21 cellular contexts compared by ENCODE assay signal in the genomic region with DNA sequence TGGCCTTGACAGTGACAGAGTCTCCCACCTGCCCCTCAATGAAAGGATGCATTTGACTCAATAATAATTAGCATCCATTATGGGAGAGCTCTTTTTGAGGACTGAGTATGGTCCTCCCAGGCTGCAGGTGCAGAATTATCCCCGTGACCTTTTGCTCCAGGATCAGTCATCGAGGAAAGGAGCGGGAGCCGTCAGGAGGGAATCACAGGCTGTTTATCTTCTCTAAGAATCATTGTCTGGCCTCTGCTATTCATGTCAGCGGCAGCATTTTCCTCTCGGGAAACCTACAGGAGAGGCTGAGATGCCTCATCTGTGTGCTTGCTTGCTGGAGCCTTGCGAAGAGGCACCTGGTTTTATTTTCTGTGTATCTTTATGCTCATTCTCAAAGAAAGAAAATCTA.
DNase-seq lines count a peak whose midpoint lies in the region; ATAC-seq and TF ChIP-seq lines count a peak whose summit lies in the region.
"Had no signal": no experiment of that assay in that cellular context is flagged by ENCODE, and none has a peak within 500 bp of the region (broad histone marks: within the 10 kb centered on the region; RNA-seq: fewer than 3 reads in every experiment).

No MANE protein-coding gene starts in this region.

- TF ChIP-seq CTCF in endothelial cell (IDR thresholded peaks at IDR 0.05; ENCODE audit: unreplicated experiment) (no peak), osteocyte (IDR thresholded peaks at IDR 0.05) (no peak), GM13977 (IDR thresholded peaks at IDR 0.05; ENCODE audit: extremely low read depth, insufficient read depth, missing control alignments) (no peak), MM.1S (IDR thresholded peaks at IDR 0.05; ENCODE audit: low read length) (no peak)

- no peaks in the 10 kb centered on the region for H3K4me1 ChIP-seq in MM.1S (ENCODE audit: low read length)
- H3K4me1 ChIP-seq: prostate gland, upper lobe of right lung had no signal

- no peaks in the 10 kb centered on the region for H3K36me3 ChIP-seq in MM.1S (replicated peaks; ENCODE audit: insufficient read depth, low read length)
- H3K36me3 ChIP-seq: prostate gland, upper lobe of right lung had no signal

- H3K27ac Mint-ChIP-seq in endothelial cell (ENCODE audit: unreplicated experiment) (no peak overlapping the region), osteocyte (ENCODE audit: unreplicated experiment) (peak overlapping the region; percentile 87)
- no peak overlapping the region for H3K27ac Mint-ChIP-seq in activated naive CD8-positive, alpha-beta T cell treated with anti-CD3 and anti-CD28 coated beads, Interleukin-2, amount 50 U/mL, for 24 hours
- H3K27ac Mint-ChIP-seq: CD8-positive, alpha-beta memory T cell had no signal

- H3K4me3 ChIP-seq in MM.1S (ENCODE audit: low read length): no peak overlapping the region
- H3K4me3 ChIP-seq: prostate gland, upper lobe of right lung had no signal

- in situ Hi-C loops in GM13977 (cut with MboI; ENCODE audit: low pct_unique_long_range_greater_than_20kb, low sequenced_read_pairs, unreplicated experiment): no loop called here

- no peak overlapping the region for H3K4me2 ChIP-seq in MM.1S (ENCODE audit: low read depth, low read length)

- H3K9me2 ChIP-seq in MM.1S (replicated peaks; ENCODE audit: insufficient read depth, low read length): no peaks in the 10 kb centered on the region

- no peaks in the 10 kb centered on the region for H4K20me1 ChIP-seq in MM.1S (ENCODE audit: insufficient read depth, low read length)

- peaks cover 18% of the 10 kb centered on the region for H3K4me1 Mint-ChIP-seq in endothelial cell (ENCODE audit: unreplicated experiment)
- H3K4me1 Mint-ChIP-seq in osteocyte (ENCODE audit: unreplicated experiment): peaks cover 52% of the 10 kb centered on the region
- no peaks in the 10 kb centered on the region for H3K4me1 Mint-ChIP-seq in activated naive CD8-positive, alpha-beta T cell treated with anti-CD3 and anti-CD28 coated beads, Interleukin-2, amount 50 U/mL, for 24 hours
- H3K4me1 Mint-ChIP-seq: CD8-positive, alpha-beta memory T cell had no signal

- H3K9me3 Mint-ChIP-seq in endothelial cell (ENCODE audit: unreplicated experiment): no peaks in the 10 kb centered on the region
- no peaks in the 10 kb centered on the region for H3K9me3 Mint-ChIP-seq in osteocyte (ENCODE audit: unreplicated experiment)
- H3K9me3 Mint-ChIP-seq in activated naive CD8-positive, alpha-beta T cell treated with anti-CD3 and anti-CD28 coated beads, Interleukin-2, amount 50 U/mL, for 24 hours: no peaks in the 10 kb centered on the region

- H3K79me2 ChIP-seq in MM.1S (ENCODE audit: low read length): no peaks in the 10 kb centered on the region

- H2AFZ ChIP-seq in MM.1S (ENCODE audit: low read length): no peak overlapping the region

- no peaks in the 10 kb centered on the region for H3K27me3 Mint-ChIP-seq in endothelial cell (ENCODE audit: unreplicated experiment)
- no peaks in the 10 kb centered on the region for H3K27me3 Mint-ChIP-seq in osteocyte (ENCODE audit: unreplicated experiment)
- no peaks in the 10 kb centered on the region for H3K27me3 Mint-ChIP-seq in activated naive CD8-positive, alpha-beta T cell treated with anti-CD3 and anti-CD28 coated beads, Interleukin-2, amount 50 U/mL, for 24 hours
- H3K27me3 Mint-ChIP-seq: CD8-positive, alpha-beta memory T cell had no signal

- no peak overlapping the region for H3K9ac ChIP-seq in MM.1S (ENCODE audit: low read length)

- no peaks in the 10 kb centered on the region for H3F3A ChIP-seq in MM.1S (ENCODE audit: insufficient read depth, low read length)

- H3K27me3 ChIP-seq in MM.1S (replicated peaks; ENCODE audit: insufficient read depth, low read length): no peaks in the 10 kb centered on the region
- H3K27me3 ChIP-seq: upper lobe of right lung had no signal

- H3K36me3 Mint-ChIP-seq in endothelial cell (ENCODE audit: low read depth, unreplicated experiment) (no peaks in the 10 kb centered on the region), osteocyte (ENCODE audit: unreplicated experiment) (peaks cover 6% of the 10 kb centered on the region)
- no peaks in the 10 kb centered on the region for H3K36me3 Mint-ChIP-seq in activated naive CD8-positive, alpha-beta T cell treated with anti-CD3 and anti-CD28 coated beads, Interleukin-2, amount 50 U/mL, for 24 hours (ENCODE audit: low read depth)
- H3K36me3 Mint-ChIP-seq: CD8-positive, alpha-beta memory T cell; naive B cell had no signal

- H3K4me3 Mint-ChIP-seq in endothelial cell (ENCODE audit: unreplicated experiment) (no peak overlapping the region), osteocyte (ENCODE audit: unreplicated experiment) (no peak overlapping the region)
- H3K4me3 Mint-ChIP-seq in activated naive CD8-positive, alpha-beta T cell treated with anti-CD3 and anti-CD28 coated beads, Interleukin-2, amount 50 U/mL, for 24 hours: no peak overlapping the region
- H3K4me3 Mint-ChIP-seq: CD8-positive, alpha-beta memory T cell; naive B cell had no signal

- ATAC-seq in activated naive CD8-positive, alpha-beta T cell treated with anti-CD3 and anti-CD28 coated beads, Interleukin-2, amount 50 U/mL, for 24 hours: no peak
- ATAC-seq: upper lobe of right lung had no signal

- DNase-seq in NCI-H1436 (lab: John Stamatoyannopoulos, UW) (peak; percentile 46), NCI-H69 (lab: John Stamatoyannopoulos, UW) (peak; percentile 87), endothelial cell (ENCODE audit: low spot score) (peak; percentile 4), osteocyte (ENCODE audit: extremely low spot score, unreplicated experiment) (no peak), GM13977 (ENCODE audit: low spot score) (no peak), MM.1S (no peak)
- DNase-seq in activated naive CD8-positive, alpha-beta T cell treated with anti-CD3 and anti-CD28 coated beads, Interleukin-2, amount 50 U/mL, for 24 hours: no peak
- DNase-seq in stimulated activated CD4-positive, alpha-beta T cell treated with anti-CD3 and anti-CD28 coated beads, Interleukin-1b, Interleukin-23, amount 100 ng/mL, for 48 hours: no peak
- DNase-seq: activated CD4-positive, CD25-positive, alpha-beta regulatory T cell treated with anti-CD3 and anti-CD28 coated beads, Interleukin-2, amount 50 U/mL, for 72 hours; activated CD8-positive, alpha-beta memory T cell treated with anti-CD3 and anti-CD28 coated beads for 24 hours; activated naive CD4-positive, alpha-beta T cell treated with anti-CD3 and anti-CD28 coated beads, Interleukin-2, amount 50 U/mL, for 16 hours; activated T-cell treated with anti-CD3 and anti-CD28 coated beads, Interleukin-2, amount 50 U/mL, for 48 hours; aorta; CD8-positive, alpha-beta memory T cell; effector memory CD4-positive, alpha-beta T cell; kidney glomerular epithelial cell; naive B cell; NCI-H524 treated with DMSO at 0.1 percent for 48 hours; small intestine; upper lobe of right lung had no signal

- no peak overlapping the region for H3K27ac ChIP-seq in MM.1S (ENCODE audit: low read length)
- H3K27ac ChIP-seq: prostate gland, upper lobe of right lung had no signal

- no peaks in the 10 kb centered on the region for H3K9me3 ChIP-seq in MM.1S (replicated peaks; ENCODE audit: insufficient read depth, low read length)
- H3K9me3 ChIP-seq: prostate gland, upper lobe of right lung had no signal

Comparison
In these comparisons a context has a peak if more than half of its experiments do, and no peak if none do; other contexts are left out.
1. DNase-seq: peak in NCI-H1436 (single experiment), NCI-H69 (single experiment) and endothelial cell (single experiment); none in osteocyte (single experiment), GM13977 (single experiment), activated naive CD8-positive, alpha-beta T cell treated with anti-CD3 and anti-CD28 coated beads, Interleukin-2, amount 50 U/mL, for 24 hours (single experiment), MM.1S (single experiment) and stimulated activated CD4-positive, alpha-beta T cell treated with anti-CD3 and anti-CD28 coated beads, Interleukin-1b, Interleukin-23, amount 100 ng/mL, for 48 hours (single experiment).